ENCODE assay signal across 14 cellular contexts in the genomic region with DNA sequence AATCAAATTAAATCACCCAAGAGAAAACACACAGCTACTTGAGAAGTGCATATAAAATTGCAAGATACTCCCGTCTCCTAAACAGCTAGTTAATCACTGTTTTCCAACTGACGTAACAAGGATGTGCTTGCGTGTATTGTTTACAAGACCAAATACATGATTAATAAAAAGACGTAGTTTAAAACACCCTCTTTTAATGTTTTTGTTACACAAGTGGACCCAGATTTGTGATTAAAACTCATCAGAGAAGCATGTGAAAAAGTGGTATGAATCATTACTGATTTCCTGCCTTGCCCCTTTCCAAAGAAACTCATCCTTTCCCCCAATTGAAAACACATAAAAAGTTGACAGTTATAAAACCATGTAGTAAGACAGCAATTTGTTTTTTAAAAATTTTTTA.
DNase-seq lines count a peak whose midpoint lies in the region; FAIRE-seq and TF ChIP-seq lines count a peak whose summit lies in the region.
"Had no signal": no experiment of that assay in that cellular context is flagged by ENCODE, and none has a peak within 500 bp of the region (broad histone marks: within the 10 kb centered on the region; RNA-seq: fewer than 3 reads in every experiment).

No MANE protein-coding gene starts in this region.

- H3K27me3 ChIP-seq in HUES6 (ENCODE audit: control insufficient read depth, insufficient read depth, low read length) = no peaks in the 10 kb centered on the region
- no peaks in the 10 kb centered on the region for H3K27me3 ChIP-seq in keratinocyte (ENCODE audit: control insufficient read depth, extremely low read depth, insufficient read depth, low read length)
- H3K27me3 ChIP-seq: cardiac muscle cell had no signal

- TF ChIP-seq CTCF in AG04449 (IDR thresholded peaks at IDR 0.05; ENCODE audit: insufficient read depth, low read length, missing control alignments) (no peak), choroid plexus epithelial cell (conservative IDR thresholded peaks at IDR 0.05; ENCODE audit: low read depth, low read length) (no peak), keratinocyte (optimal IDR thresholded peaks at IDR 0.05 in 1 of 3, IDR thresholded peaks at IDR 0.05 in 1 of 3, conservative IDR thresholded peaks at IDR 0.05 in 1 of 3; ENCODE audit: extremely low read depth in 1 of 3, insufficient read depth in 2 of 3, low read length in 3 of 3) (no peak)

- H3K9ac ChIP-seq in HUES6 (ENCODE audit: low read length) = no peak overlapping the region
- H3K9ac ChIP-seq in keratinocyte (ENCODE audit: control insufficient read depth, extremely low read depth, insufficient read depth, low read length) = peak overlapping the region; percentile 70

- dilution Hi-C loops in keratinocyte (cut with MboI; ENCODE audit: extremely low pct_ligation_motif_present, low sequenced_read_pairs) = no loop called here

- TF ChIP-seq POLR2A in GM12892 (IDR thresholded peaks at IDR 0.05; ENCODE audit: low read depth, low read length) = no peak

- H3K9me1 ChIP-seq in keratinocyte (ENCODE audit: control insufficient read depth, extremely low read depth, insufficient read depth, low read length) = no peaks in the 10 kb centered on the region

- H3K4me1 ChIP-seq in HUES6 (ENCODE audit: control insufficient read depth, insufficient read depth, low read length) = peaks cover 18% of the 10 kb centered on the region
- H3K4me1 ChIP-seq in keratinocyte (ENCODE audit: control insufficient read depth, extremely low read depth, insufficient read depth, low read length) = peaks cover 44% of the 10 kb centered on the region
- H3K4me1 ChIP-seq: psoas muscle had no signal

- H3K4me2 ChIP-seq in keratinocyte (ENCODE audit: control insufficient read depth, extremely low read depth, insufficient read depth, low read depth, low read length) = peak overlapping the region; percentile 42

- CTCF ChIA-PET in AG04449 (lab: Yijun Ruan, JAX) = interaction anchor here (1.1 to 1.8 kb wide), 3 partner anchors 10 to 810 kb away, joined by 3 to 5 read pairs (median 5); no protein-coding TSS in a partner anchor

- no peaks in the 10 kb centered on the region for H3K36me3 ChIP-seq in HUES6 (ENCODE audit: control insufficient read depth, insufficient read depth, low read length)
- H3K36me3 ChIP-seq in keratinocyte (ENCODE audit: control insufficient read depth in 2 of 2, extremely low read depth in 1 of 2, insufficient read depth in 2 of 2, low read length in 2 of 2) = no peaks in the 10 kb centered on the region
- H3K36me3 ChIP-seq: cardiac muscle cell had no signal

- H3K9me3 ChIP-seq in HUES6 (ENCODE audit: control insufficient read depth, insufficient read depth, low read depth, low read length) (0 out of 2 replicates have a peak, but pooled peaks cover 2% of the 10 kb centered on the region), keratinocyte (ENCODE audit: control insufficient read depth, low read depth, low read length) (no peaks in the 10 kb centered on the region)
- H3K9me3 ChIP-seq: psoas muscle had no signal

- H3K79me2 ChIP-seq in keratinocyte (ENCODE audit: control insufficient read depth, insufficient read depth, low read length) = no peaks in the 10 kb centered on the region

- H3K4me3 ChIP-seq in AG04449 (ENCODE audit: low read depth, low read length) (no peak overlapping the region), HUES6 (ENCODE audit: low read depth, low read length) (no peak overlapping the region), choroid plexus epithelial cell (ENCODE audit: low read depth, low read length) (no peak overlapping the region), keratinocyte (ENCODE audit: control insufficient read depth in 2 of 3, extremely low read depth in 1 of 3, insufficient read depth in 2 of 3, low read depth in 1 of 3, low read length in 3 of 3) (no peak overlapping the region)
- H3K4me3 ChIP-seq: cardiac muscle cell, psoas muscle had no signal

- peak; percentile 94 for DNase-seq in AG04449 (ENCODE audit: low read depth, low spot score)
- DNase-seq in choroid plexus epithelial cell (ENCODE audit: low read depth) = peak; percentile 83
- peak; percentile 89 for DNase-seq in keratinocyte (ENCODE audit: low read depth, low spot score)
- no peak for DNase-seq in NCI-H1105 treated with DMSO at 0.1 percent for 48 hours (lab: John Stamatoyannopoulos, UW)
- no peak for DNase-seq in COR-L47 (lab: John Stamatoyannopoulos, UW)
- no peak for DNase-seq in GM12892 (ENCODE audit: insufficient read length)
- no peak for DNase-seq in NCI-H1436 treated with DMSO at 0.1 percent for 48 hours (lab: John Stamatoyannopoulos, UW)
- DNase-seq: activated CD4-positive, CD25-positive, alpha-beta regulatory T cell; activated T-cell treated with anti-CD3 and anti-CD28 coated beads, Interleukin-2, amount 50 U/mL, for 72 hours; NCI-H345; psoas muscle; SHP77 treated with DMSO at 0.1 percent for 48 hours had no signal

- H3K27ac ChIP-seq in HUES6 (ENCODE audit: low read depth, low read length) (peak overlapping the region; percentile 76; the same call in 1 of the 2 replicates), keratinocyte (ENCODE audit: control insufficient read depth, insufficient read depth, low read length) (peak overlapping the region; percentile 98)
- H3K27ac ChIP-seq: cardiac muscle cell, psoas muscle had no signal

- no peak overlapping the region for H2AFZ ChIP-seq in keratinocyte (ENCODE audit: control insufficient read depth, low read length)

- POLR2A ChIA-PET in AG04449 (lab: Yijun Ruan, JAX) = interaction anchor here (1.0 kb wide), 1 partner anchor 15 kb away, joined by 3 read pairs; no protein-coding TSS in a partner anchor

- FAIRE-seq in keratinocyte (lab: Jason Lieb, UNC) = peak; percentile 81
- no peak for FAIRE-seq in GM12892 (lab: Jason Lieb, UNC)

- no peaks in the 10 kb centered on the region for H4K20me1 ChIP-seq in keratinocyte (ENCODE audit: control insufficient read depth, extremely low read depth, insufficient read depth, low read length)

Comparison
In these comparisons a context has a peak if more than half of its experiments do, and no peak if none do; other contexts are left out.
1. DNase-seq: peak in AG04449 (single experiment), choroid plexus epithelial cell (single experiment) and keratinocyte (single experiment); none in NCI-H1105 treated with DMSO at 0.1 percent for 48 hours (single experiment), COR-L47 (single experiment), GM12892 (single experiment) and NCI-H1436 treated with DMSO at 0.1 percent for 48 hours (single experiment).